In the genomic region with DNA sequence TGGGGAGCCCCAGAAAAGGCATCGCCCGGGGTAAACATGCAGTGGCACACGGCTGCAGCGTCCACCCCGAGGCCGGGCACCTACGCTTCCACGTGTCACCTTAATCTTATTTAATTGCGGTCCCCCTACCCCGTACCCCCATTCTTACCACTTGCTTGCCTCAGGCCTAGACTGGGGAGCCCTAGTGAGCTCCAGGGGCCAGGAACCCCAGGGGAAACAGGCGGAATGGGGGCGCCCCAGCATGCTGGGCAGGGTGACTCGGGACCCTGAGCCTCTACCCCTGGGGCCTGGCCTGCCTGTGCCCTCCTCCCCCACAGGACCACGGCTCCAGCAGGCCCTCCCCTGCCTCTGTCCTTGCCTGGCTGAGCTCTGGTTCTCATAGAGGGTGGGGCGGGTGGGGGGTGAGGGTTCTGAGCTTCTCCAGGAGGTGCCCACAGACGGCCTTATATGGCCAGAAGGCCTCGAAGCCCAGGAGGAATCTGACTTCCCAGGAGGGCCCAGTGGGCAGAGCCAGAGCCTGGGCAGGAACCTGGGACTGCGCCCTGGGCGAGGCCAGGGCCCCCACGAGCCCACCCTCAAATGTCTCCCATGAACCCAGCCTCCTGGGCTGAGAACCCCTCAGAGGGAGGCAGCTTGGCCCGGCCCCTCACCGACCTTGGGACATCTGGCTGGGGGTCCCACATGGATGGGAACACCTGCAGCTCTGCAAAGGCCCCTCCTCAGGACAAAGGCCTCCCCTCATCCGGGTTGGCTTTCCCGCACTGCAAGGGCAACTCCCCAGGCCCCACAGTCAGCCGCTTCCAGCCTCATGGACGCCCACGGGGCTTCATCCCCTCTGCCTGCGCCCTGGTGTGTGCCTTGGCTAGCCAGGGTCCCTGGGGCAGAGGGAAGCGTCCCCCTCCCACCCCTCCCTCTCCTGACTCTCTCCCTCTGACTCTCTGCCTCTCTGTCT, we compare ENCODE assay signal across 1 cellular context.
TF ChIP-seq lines count a peak whose summit lies in the region.

No MANE protein-coding gene starts in this region.

TF ChIP-seq in IMR-90, 13 proteins besides CTCF, POLR2A, EP300 and RAD21:
- TF ChIP-seq NFE2L2 (IDR thresholded peaks at IDR 0.05; ENCODE audit: low read depth, low read length) (no peak), BHLHE40 (IDR thresholded peaks at IDR 0.05; ENCODE audit: low read depth, low read length) (no peak), MAFK (IDR thresholded peaks at IDR 0.05; ENCODE audit: low read depth, low read length) (no peak), MXI1 (IDR thresholded peaks at IDR 0.05; ENCODE audit: borderline replicate concordance, low read depth, low read length) (no peak), SMC3 (IDR thresholded peaks at IDR 0.05; ENCODE audit: low read depth, low read length) (no peak), FOS (IDR thresholded peaks at IDR 0.05; ENCODE audit: low read depth, low read length) (no peak), MAZ (IDR thresholded peaks at IDR 0.05; ENCODE audit: borderline replicate concordance, low read depth, low read length) (no peak), RCOR1 (IDR thresholded peaks at IDR 0.05; ENCODE audit: insufficient replicate concordance, low read length) (no peak), CHD1 (IDR thresholded peaks at IDR 0.05; ENCODE audit: low read depth, low read length) (no peak), RFX5 (IDR thresholded peaks at IDR 0.05; ENCODE audit: low read depth, low read length) (no peak), CEBPB (IDR thresholded peaks at IDR 0.05; ENCODE audit: low read depth, low read length) (no peak)
- TF ChIP-seq, protein P1, sequence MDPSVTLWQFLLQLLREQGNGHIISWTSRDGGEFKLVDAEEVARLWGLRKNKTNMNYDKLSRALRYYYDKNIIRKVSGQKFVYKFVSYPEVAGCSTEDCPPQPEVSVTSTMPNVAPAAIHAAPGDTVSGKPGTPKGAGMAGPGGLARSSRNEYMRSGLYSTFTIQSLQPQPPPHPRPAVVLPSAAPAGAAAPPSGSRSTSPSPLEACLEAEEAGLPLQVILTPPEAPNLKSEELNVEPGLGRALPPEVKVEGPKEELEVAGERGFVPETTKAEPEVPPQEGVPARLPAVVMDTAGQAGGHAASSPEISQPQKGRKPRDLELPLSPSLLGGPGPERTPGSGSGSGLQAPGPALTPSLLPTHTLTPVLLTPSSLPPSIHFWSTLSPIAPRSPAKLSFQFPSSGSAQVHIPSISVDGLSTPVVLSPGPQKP (IDR thresholded peaks at IDR 0.05; ENCODE audit: borderline replicate concordance, low read depth, low read length), result no peak
- TF ChIP-seq, protein P2, sequence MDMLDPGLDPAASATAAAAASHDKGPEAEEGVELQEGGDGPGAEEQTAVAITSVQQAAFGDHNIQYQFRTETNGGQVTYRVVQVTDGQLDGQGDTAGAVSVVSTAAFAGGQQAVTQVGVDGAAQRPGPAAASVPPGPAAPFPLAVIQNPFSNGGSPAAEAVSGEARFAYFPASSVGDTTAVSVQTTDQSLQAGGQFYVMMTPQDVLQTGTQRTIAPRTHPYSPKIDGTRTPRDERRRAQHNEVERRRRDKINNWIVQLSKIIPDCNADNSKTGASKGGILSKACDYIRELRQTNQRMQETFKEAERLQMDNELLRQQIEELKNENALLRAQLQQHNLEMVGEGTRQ (IDR thresholded peaks at IDR 0.05; ENCODE audit: low read depth, low read length), result no peak
